In the genomic region with DNA sequence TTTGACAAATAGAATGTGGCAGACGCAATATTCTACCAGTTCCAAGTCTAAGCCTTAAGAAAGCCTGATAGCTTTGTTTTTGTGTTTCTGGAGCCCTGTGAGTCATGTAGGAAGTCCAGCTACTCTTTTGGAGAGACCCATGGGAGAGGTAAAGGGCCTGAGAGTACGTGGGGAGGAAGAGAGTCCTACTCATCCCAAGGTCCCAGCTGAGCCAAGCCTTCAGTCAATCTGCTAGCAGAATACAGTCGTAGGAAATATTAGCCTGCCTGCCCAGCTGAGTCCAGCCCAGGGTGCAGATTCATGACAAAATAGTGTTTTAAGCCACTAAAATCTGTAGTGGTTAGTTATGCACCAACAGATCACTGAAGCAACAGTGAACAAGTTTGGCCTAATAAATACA, we compare ENCODE assay signal across 2 cellular contexts.
TF ChIP-seq lines count a peak whose summit lies in the region.

No MANE protein-coding gene starts in this region.

TF ChIP-seq in HCT116, 20 proteins besides CTCF, POLR2A, EP300 and RAD21:
- no peak for TF ChIP-seq JUND (IDR thresholded peaks at IDR 0.05)
- TF ChIP-seq EGR1 (IDR thresholded peaks at IDR 0.05; ENCODE audit: low read depth): no peak
- TF ChIP-seq CEBPB (IDR thresholded peaks at IDR 0.05; ENCODE audit: low read depth): no peak
- TF ChIP-seq EZH2 (IDR thresholded peaks at IDR 0.05): no peak
- TF ChIP-seq YY1 (IDR thresholded peaks at IDR 0.05; ENCODE audit: extremely low read depth, insufficient replicate concordance, low read depth, low read length): no peak
- no peak for TF ChIP-seq ZBTB33 (IDR thresholded peaks at IDR 0.05; ENCODE audit: extremely low read depth, insufficient replicate concordance, low read length)
- TF ChIP-seq CBX3 (IDR thresholded peaks at IDR 0.05; ENCODE audit: low read depth): no peak
- no peak for TF ChIP-seq FOSL1 (IDR thresholded peaks at IDR 0.05; ENCODE audit: low read depth)
- TF ChIP-seq, protein P1, sequence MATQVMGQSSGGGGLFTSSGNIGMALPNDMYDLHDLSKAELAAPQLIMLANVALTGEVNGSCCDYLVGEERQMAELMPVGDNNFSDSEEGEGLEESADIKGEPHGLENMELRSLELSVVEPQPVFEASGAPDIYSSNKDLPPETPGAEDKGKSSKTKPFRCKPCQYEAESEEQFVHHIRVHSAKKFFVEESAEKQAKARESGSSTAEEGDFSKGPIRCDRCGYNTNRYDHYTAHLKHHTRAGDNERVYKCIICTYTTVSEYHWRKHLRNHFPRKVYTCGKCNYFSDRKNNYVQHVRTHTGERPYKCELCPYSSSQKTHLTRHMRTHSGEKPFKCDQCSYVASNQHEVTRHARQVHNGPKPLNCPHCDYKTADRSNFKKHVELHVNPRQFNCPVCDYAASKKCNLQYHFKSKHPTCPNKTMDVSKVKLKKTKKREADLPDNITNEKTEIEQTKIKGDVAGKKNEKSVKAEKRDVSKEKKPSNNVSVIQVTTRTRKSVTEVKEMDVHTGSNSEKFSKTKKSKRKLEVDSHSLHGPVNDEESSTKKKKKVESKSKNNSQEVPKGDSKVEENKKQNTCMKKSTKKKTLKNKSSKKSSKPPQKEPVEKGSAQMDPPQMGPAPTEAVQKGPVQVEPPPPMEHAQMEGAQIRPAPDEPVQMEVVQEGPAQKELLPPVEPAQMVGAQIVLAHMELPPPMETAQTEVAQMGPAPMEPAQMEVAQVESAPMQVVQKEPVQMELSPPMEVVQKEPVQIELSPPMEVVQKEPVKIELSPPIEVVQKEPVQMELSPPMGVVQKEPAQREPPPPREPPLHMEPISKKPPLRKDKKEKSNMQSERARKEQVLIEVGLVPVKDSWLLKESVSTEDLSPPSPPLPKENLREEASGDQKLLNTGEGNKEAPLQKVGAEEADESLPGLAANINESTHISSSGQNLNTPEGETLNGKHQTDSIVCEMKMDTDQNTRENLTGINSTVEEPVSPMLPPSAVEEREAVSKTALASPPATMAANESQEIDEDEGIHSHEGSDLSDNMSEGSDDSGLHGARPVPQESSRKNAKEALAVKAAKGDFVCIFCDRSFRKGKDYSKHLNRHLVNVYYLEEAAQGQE (IDR thresholded peaks at IDR 0.05; ENCODE audit: low read depth): no peak
- TF ChIP-seq SRF (IDR thresholded peaks at IDR 0.05; ENCODE audit: low read depth): no peak
- no peak for TF ChIP-seq ZFX (IDR thresholded peaks at IDR 0.05)
- no peak for TF ChIP-seq SP1 (IDR thresholded peaks at IDR 0.05; ENCODE audit: low read depth)
- TF ChIP-seq ELF1 (IDR thresholded peaks at IDR 0.05; ENCODE audit: borderline replicate concordance, low read depth): no peak

TF ChIP-seq in GM12878, 131 proteins besides CTCF, POLR2A, EP300 and RAD21:
- TF ChIP-seq ZNF24 (IDR thresholded peaks at IDR 0.05): no peak
- TF ChIP-seq ZNF207 (IDR thresholded peaks at IDR 0.05; ENCODE audit: borderline replicate concordance): no peak
- TF ChIP-seq NFYA (IDR thresholded peaks at IDR 0.05; ENCODE audit: borderline replicate concordance, low read depth, low read length): no peak
- TF ChIP-seq NR2C2 (IDR thresholded peaks at IDR 0.05; ENCODE audit: borderline replicate concordance, control insufficient read depth, insufficient read length, low read depth): no peak
- no peak for TF ChIP-seq BRCA1 (IDR thresholded peaks at IDR 0.05; ENCODE audit: low read depth, low read length)
- TF ChIP-seq MXI1 (IDR thresholded peaks at IDR 0.05; ENCODE audit: low read depth, low read length): no peak
- TF ChIP-seq ESRRA (IDR thresholded peaks at IDR 0.05; ENCODE audit: low read length): no peak
- TF ChIP-seq CHD2 (IDR thresholded peaks at IDR 0.05; ENCODE audit: borderline replicate concordance, low read depth, low read length): no peak
- TF ChIP-seq, protein P2, sequence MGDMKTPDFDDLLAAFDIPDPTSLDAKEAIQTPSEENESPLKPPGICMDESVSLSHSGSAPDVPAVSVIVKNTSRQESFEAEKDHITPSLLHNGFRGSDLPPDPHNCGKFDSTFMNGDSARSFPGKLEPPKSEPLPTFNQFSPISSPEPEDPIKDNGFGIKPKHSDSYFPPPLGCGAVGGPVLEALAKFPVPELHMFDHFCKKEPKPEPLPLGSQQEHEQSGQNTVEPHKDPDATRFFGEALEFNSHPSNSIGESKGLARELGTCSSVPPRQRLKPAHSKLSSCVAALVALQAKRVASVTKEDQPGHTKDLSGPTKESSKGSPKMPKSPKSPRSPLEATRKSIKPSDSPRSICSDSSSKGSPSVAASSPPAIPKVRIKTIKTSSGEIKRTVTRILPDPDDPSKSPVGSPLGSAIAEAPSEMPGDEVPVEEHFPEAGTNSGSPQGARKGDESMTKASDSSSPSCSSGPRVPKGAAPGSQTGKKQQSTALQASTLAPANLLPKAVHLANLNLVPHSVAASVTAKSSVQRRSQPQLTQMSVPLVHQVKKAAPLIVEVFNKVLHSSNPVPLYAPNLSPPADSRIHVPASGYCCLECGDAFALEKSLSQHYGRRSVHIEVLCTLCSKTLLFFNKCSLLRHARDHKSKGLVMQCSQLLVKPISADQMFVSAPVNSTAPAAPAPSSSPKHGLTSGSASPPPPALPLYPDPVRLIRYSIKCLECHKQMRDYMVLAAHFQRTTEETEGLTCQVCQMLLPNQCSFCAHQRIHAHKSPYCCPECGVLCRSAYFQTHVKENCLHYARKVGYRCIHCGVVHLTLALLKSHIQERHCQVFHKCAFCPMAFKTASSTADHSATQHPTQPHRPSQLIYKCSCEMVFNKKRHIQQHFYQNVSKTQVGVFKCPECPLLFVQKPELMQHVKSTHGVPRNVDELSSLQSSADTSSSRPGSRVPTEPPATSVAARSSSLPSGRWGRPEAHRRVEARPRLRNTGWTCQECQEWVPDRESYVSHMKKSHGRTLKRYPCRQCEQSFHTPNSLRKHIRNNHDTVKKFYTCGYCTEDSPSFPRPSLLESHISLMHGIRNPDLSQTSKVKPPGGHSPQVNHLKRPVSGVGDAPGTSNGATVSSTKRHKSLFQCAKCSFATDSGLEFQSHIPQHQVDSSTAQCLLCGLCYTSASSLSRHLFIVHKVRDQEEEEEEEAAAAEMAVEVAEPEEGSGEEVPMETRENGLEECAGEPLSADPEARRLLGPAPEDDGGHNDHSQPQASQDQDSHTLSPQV (IDR thresholded peaks at IDR 0.05): no peak
TF ChIP-seq in GM12878: peak in this region for 0.
